In genomic region chr13:75423946-75424345, GRCh38 we compare ENCODE assay signal across 21 cellular contexts. TPM values are rescaled to one million over a fixed set of nuclear protein-coding genes. Genes with fewer than 3 reads are reported as not detected.
DNase-seq lines count a peak whose midpoint lies in the region; ATAC-seq, FAIRE-seq and TF ChIP-seq lines count a peak whose summit lies in the region.
"Had no signal": no experiment of that assay in that cellular context is flagged by ENCODE, and none has a peak within 500 bp of the region (broad histone marks: within the 10 kb centered on the region; RNA-seq: fewer than 3 reads in every experiment).

No MANE protein-coding gene starts in this region.

- peaks cover 100% of the 10 kb centered on the region for H3K4me1 ChIP-seq in DOHH2 (ENCODE audit: control insufficient read depth, low read length)
- no peaks in the 10 kb centered on the region for H3K4me1 ChIP-seq in trophoblast cell (ENCODE audit: control insufficient read depth in 1 of 2, insufficient read depth in 2 of 2, low read length in 2 of 2)

- no peaks in the 10 kb centered on the region for H3K36me3 Mint-ChIP-seq in activated T-helper 17 cell treated with anti-CD3 and anti-CD28 coated beads, Interleukin-2, amount 50 U/mL, for 72 hours (ENCODE audit: low read depth)
- H3K36me3 Mint-ChIP-seq: CD8-positive, alpha-beta T cell had no signal

- peak; percentile 47 for FAIRE-seq in GM18507 (lab: Jason Lieb, UNC)
- FAIRE-seq: A549, D721Med, GM12878 had no signal

- H4K91ac ChIP-seq in trophoblast cell (ENCODE audit: low read depth, low read length) = no peak overlapping the region

- H3K9me3 ChIP-seq in DOHH2 (ENCODE audit: control insufficient read depth, insufficient read depth, low read length) = no peaks in the 10 kb centered on the region
- H3K9me3 ChIP-seq in trophoblast cell (ENCODE audit: insufficient read depth, low read depth, low read length) = no peaks in the 10 kb centered on the region
- H3K9me3 ChIP-seq: A549, Caco-2 had no signal

- H3K27ac ChIP-seq in DOHH2 (ENCODE audit: low read depth, low read length) = peak overlapping the region; percentile 97
- no peak overlapping the region for H3K27ac ChIP-seq in trophoblast cell (ENCODE audit: low read depth, low read length)
- H3K27ac ChIP-seq: 22Rv1; A549; BLaER1 treated with 17β-estradiol and CSF1 and Interleukin-3, amounts not matched to agents 10 nM and 100 nM; C4-2B had no signal

- H3K4ac ChIP-seq in trophoblast cell (ENCODE audit: low read depth, low read length) = no peak overlapping the region

- H2BK5ac ChIP-seq in trophoblast cell (ENCODE audit: low read depth, low read length, poor library complexity) = no peak overlapping the region

- H3K9me2 ChIP-seq in DOHH2 (replicated peaks; ENCODE audit: control insufficient read depth, low read length) = no peaks in the 10 kb centered on the region

- H3K4me3 ChIP-seq in DOHH2 (ENCODE audit: low read length) (peak overlapping the region; percentile 63), trophoblast cell (ENCODE audit: low read depth, low read length) (no peak overlapping the region)
- H3K4me3 ChIP-seq: A549; BLaER1 treated with 17β-estradiol and CSF1 and Interleukin-3, amounts not matched to agents 10 nM and 100 nM; GM12878 had no signal

- peak overlapping the region; percentile 86 for H3K4me2 ChIP-seq in DOHH2 (ENCODE audit: low read length)
- no peak overlapping the region for H3K4me2 ChIP-seq in trophoblast cell (ENCODE audit: low read length)
- H3K4me2 ChIP-seq: A549; BLaER1 treated with 17β-estradiol and CSF1 and Interleukin-3, amounts not matched to agents 10 nM and 100 nM had no signal

- peaks cover 26% of the 10 kb centered on the region for H3K27me3 Mint-ChIP-seq in activated T-helper 17 cell treated with anti-CD3 and anti-CD28 coated beads, Interleukin-2, amount 50 U/mL, for 72 hours

- H3K36me3 ChIP-seq in DOHH2 (ENCODE audit: control insufficient read depth, low read length) = peaks cover 28% of the 10 kb centered on the region
- no peaks in the 10 kb centered on the region for H3K36me3 ChIP-seq in trophoblast cell (ENCODE audit: control insufficient read depth in 1 of 2, insufficient read depth in 2 of 2, low read length in 2 of 2)

- no peak overlapping the region for H3K14ac ChIP-seq in trophoblast cell (ENCODE audit: low read length)

- no peak overlapping the region for H4K12ac ChIP-seq in trophoblast cell (ENCODE audit: low read depth, low read length)

- ATAC-seq in GM21390 (IDR thresholded peaks at IDR 0.05; ENCODE audit: unreplicated experiment) (no peak), HG03354 (IDR thresholded peaks at IDR 0.05; ENCODE audit: poor library complexity, severe bottlenecking, unreplicated experiment) (no peak)
- ATAC-seq in activated T-helper 17 cell treated with anti-CD3 and anti-CD28 coated beads, Interleukin-2, amount 50 U/mL, for 72 hours (replicated peaks) = no peak
- ATAC-seq: A549; CD8-positive, alpha-beta T cell; GM12878 had no signal

- no CpG with 5 or more reads among the region's 3 CpGs for WGBS in trophoblast cell (ENCODE audit: extremely low coverage, insufficient coverage, insufficient read length)

- H3F3A ChIP-seq in DOHH2 (ENCODE audit: control insufficient read depth, insufficient read depth) = peaks cover 80% of the 10 kb centered on the region

- H4K8ac ChIP-seq in trophoblast cell (ENCODE audit: low read depth, low read length) = no peak overlapping the region

- H3K4me3 Mint-ChIP-seq in activated T-helper 17 cell treated with anti-CD3 and anti-CD28 coated beads, Interleukin-2, amount 50 U/mL, for 72 hours = no peak overlapping the region
- H3K4me3 Mint-ChIP-seq: B cell; CD4-positive, alpha-beta T cell; CD8-positive, alpha-beta T cell had no signal

- no peaks in the 10 kb centered on the region for H4K20me1 ChIP-seq in DOHH2 (ENCODE audit: control insufficient read depth, insufficient read depth, low read depth, low read length)

- DNase-seq in GM18507 (ENCODE audit: extremely low spot score, insufficient read length, low read depth) = no peak
- peak; percentile 70 to 78 for DNase-seq in trophoblast cell
- DNase-seq: AML-193; Caco-2; Calu3; CD4-positive, alpha-beta T cell; CD8-positive, alpha-beta T cell; DMS79 treated with DMSO at 0.1 percent for 48 hours; EL; GDM1 had no signal

- no peak overlapping the region for H2AFZ ChIP-seq in trophoblast cell (ENCODE audit: insufficient read depth, low read length, poor library complexity)

- H3K18ac ChIP-seq in trophoblast cell (ENCODE audit: low read length) = no peak overlapping the region

- no peak overlapping the region for H2AK5ac ChIP-seq in trophoblast cell (ENCODE audit: low read length)

- H3K79me2 ChIP-seq in DOHH2 (ENCODE audit: control insufficient read depth, low read length) (peaks cover 95% of the 10 kb centered on the region), trophoblast cell (ENCODE audit: control insufficient read depth, insufficient read depth, low read length, poor library complexity) (no peaks in the 10 kb centered on the region)

- TF ChIP-seq CTCF in DOHH2 (IDR thresholded peaks at IDR 0.05; ENCODE audit: low read depth, low read length, poor library complexity, severe bottlenecking) = no peak

- no peaks in the 10 kb centered on the region for H3K79me1 ChIP-seq in trophoblast cell (ENCODE audit: low read length)

- H3K9me3 Mint-ChIP-seq in activated T-helper 17 cell treated with anti-CD3 and anti-CD28 coated beads, Interleukin-2, amount 50 U/mL, for 72 hours = no peaks in the 10 kb centered on the region
- H3K9me3 Mint-ChIP-seq: CD4-positive, alpha-beta T cell; CD8-positive, alpha-beta T cell had no signal

- no peaks in the 10 kb centered on the region for H3K27me3 ChIP-seq in DOHH2 (ENCODE audit: control insufficient read depth, low read length)
- no peaks in the 10 kb centered on the region for H3K27me3 ChIP-seq in trophoblast cell (ENCODE audit: insufficient read depth, low read length)
- H3K27me3 ChIP-seq: BLaER1 treated with 17β-estradiol and CSF1 and Interleukin-3, amounts not matched to agents 10 nM and 100 nM had no signal

- no peak overlapping the region for H3K9ac ChIP-seq in trophoblast cell (ENCODE audit: low read length)
- H3K9ac ChIP-seq: BLaER1 treated with 17β-estradiol and CSF1 and Interleukin-3, amounts not matched to agents 10 nM and 100 nM had no signal

- H3K23ac ChIP-seq in trophoblast cell (ENCODE audit: low read length) = no peak overlapping the region

- no peak overlapping the region for H2BK12ac ChIP-seq in trophoblast cell (ENCODE audit: low read length)

- no peak overlapping the region for H2BK120ac ChIP-seq in trophoblast cell (ENCODE audit: insufficient read depth, low read length, poor library complexity)

- H3K4me1 Mint-ChIP-seq in activated T-helper 17 cell treated with anti-CD3 and anti-CD28 coated beads, Interleukin-2, amount 50 U/mL, for 72 hours = no peaks in the 10 kb centered on the region

- H3K27ac Mint-ChIP-seq in activated T-helper 17 cell treated with anti-CD3 and anti-CD28 coated beads, Interleukin-2, amount 50 U/mL, for 72 hours = no peak overlapping the region
- H3K27ac Mint-ChIP-seq: B cell; CD4-positive, alpha-beta T cell; CD8-positive, alpha-beta T cell had no signal

RNA-seq across cellular contexts. Expression of gene TBC1D4, which starts 58.0 kb away (rescaled TPM):
- polyA plus RNA-seq in trophoblast cell (2013) = 4.1 and 4.4 TPM in 2 replicates
- 10 to 100 TPM; 14.7 to 23.7 TPM for total RNA-seq in activated T-helper 17 cell treated with anti-CD3 and anti-CD28 coated beads, Interleukin-2, amount 50 U/mL, for 72 hours
